In the genomic region with DNA sequence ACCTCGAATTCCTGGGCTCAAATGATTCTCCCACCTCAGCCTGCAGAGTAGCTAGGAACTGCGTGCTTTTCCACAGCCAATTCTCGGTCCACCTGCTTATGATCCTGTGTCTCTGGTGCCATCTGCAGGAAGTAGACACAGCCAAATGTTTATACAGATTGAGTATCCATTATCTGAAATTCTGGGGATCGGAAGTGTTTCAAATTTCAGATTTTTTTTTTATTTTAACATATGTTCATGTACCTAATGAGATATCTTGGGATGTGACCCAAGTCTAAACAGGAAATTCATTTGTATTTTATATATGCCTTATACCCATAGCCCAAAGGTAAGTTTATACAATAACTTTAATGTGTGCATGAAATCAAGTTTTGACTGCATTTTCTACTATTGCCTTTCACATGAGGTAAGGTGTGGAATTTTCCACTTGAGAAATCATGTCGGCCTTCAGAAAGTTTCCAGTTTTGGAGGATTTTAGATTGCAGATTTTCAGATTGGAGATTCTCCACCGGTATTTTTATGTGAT, we compare ENCODE assay signal across 8 cellular contexts.
DNase-seq lines count a peak whose midpoint lies in the region; ATAC-seq, FAIRE-seq and TF ChIP-seq lines count a peak whose summit lies in the region.

No MANE protein-coding gene starts in this region.

- H3K36me3 Mint-ChIP-seq in T-helper 2 cell treated with Interferon-gamma antibody and Interleukin-4, amounts not matched to agents 5 μg/mL and 100 μg/mL, for 36 hours (ENCODE audit: low read depth), result no peaks in the 10 kb centered on the region

- peak; percentile 11 for DNase-seq in NCI-H146 (lab: John Stamatoyannopoulos, UW)
- no peak for DNase-seq in NCI-H146 treated with DMSO at 0.1 percent for 48 hours (lab: John Stamatoyannopoulos, UW; ENCODE audit: unreplicated experiment)
- DNase-seq in T-helper 2 cell treated with Interferon-gamma antibody and Interleukin-4, amounts not matched to agents 5 μg/mL and 100 μg/mL, for 36 hours (ENCODE audit: low spot score), result no peak
- DNase-seq in frontal cortex (ENCODE audit: low spot score in 2 of 2), result peak in 1 of 2 donors; percentile 50
- no peak for DNase-seq in sigmoid colon
- DNase-seq in middle frontal gyrus (ENCODE audit: extremely low spot score, low spot score), result no peak

- TF ChIP-seq POLR2A in sigmoid colon (IDR thresholded peaks at IDR 0.05), result no peak

- peak; percentile 91 for TF ChIP-seq RAD21 in Ishikawa (IDR thresholded peaks at IDR 0.05; ENCODE audit: low read depth)

- H3K4me1 Mint-ChIP-seq in T-helper 2 cell treated with Interferon-gamma antibody and Interleukin-4, amounts not matched to agents 5 μg/mL and 100 μg/mL, for 36 hours (ENCODE audit: low read depth), result peaks cover 5% of the 10 kb centered on the region

- intact Hi-C loops in sigmoid colon (cut with DNase I), result no loop called here

- no peaks in the 10 kb centered on the region for H3K4me1 ChIP-seq in sigmoid colon

- FAIRE-seq in frontal cortex (lab: Jason Lieb, UNC), result peak; percentile 3

- no peaks in the 10 kb centered on the region for H3K36me3 ChIP-seq in sigmoid colon

- TF ChIP-seq EP300 in Ishikawa (IDR thresholded peaks at IDR 0.05; ENCODE audit: borderline replicate concordance) (no peak), sigmoid colon (IDR thresholded peaks at IDR 0.05) (no peak)

- H3K9me3 ChIP-seq in sigmoid colon, result no peaks in the 10 kb centered on the region

- peaks cover 79% of the 10 kb centered on the region for H3K27me3 Mint-ChIP-seq in T-helper 2 cell treated with Interferon-gamma antibody and Interleukin-4, amounts not matched to agents 5 μg/mL and 100 μg/mL, for 36 hours (ENCODE audit: low read depth)

- no peak overlapping the region for H3K27ac Mint-ChIP-seq in T-helper 2 cell treated with Interferon-gamma antibody and Interleukin-4, amounts not matched to agents 5 μg/mL and 100 μg/mL, for 36 hours

- no peaks in the 10 kb centered on the region for H3K9me3 Mint-ChIP-seq in T-helper 2 cell treated with Interferon-gamma antibody and Interleukin-4, amounts not matched to agents 5 μg/mL and 100 μg/mL, for 36 hours

- no peak for ATAC-seq in HG03354 (IDR thresholded peaks at IDR 0.05; ENCODE audit: poor library complexity, severe bottlenecking, unreplicated experiment)

- 34 to 51% methylated on average over 6 of the region's 6 CpGs for WGBS in sigmoid colon, 2 donors

- no peak overlapping the region for H3K4me3 ChIP-seq in sigmoid colon

- peak overlapping the region; percentile 54 for H3K4me3 Mint-ChIP-seq in T-helper 2 cell treated with Interferon-gamma antibody and Interleukin-4, amounts not matched to agents 5 μg/mL and 100 μg/mL, for 36 hours

- H3K27ac ChIP-seq in sigmoid colon, result no peak overlapping the region

- no peaks in the 10 kb centered on the region for H3K27me3 ChIP-seq in sigmoid colon

- peak in 3 of 4 experiments; percentile 12 to 25 (median 24) for TF ChIP-seq CTCF in sigmoid colon (IDR thresholded peaks at IDR 0.05)

TF ChIP-seq in Ishikawa, 13 proteins besides CTCF, POLR2A, EP300 and RAD21:
- TF ChIP-seq TAF1 (IDR thresholded peaks at IDR 0.05; ENCODE audit: low read depth), result no peak
- TF ChIP-seq CREB1 (IDR thresholded peaks at IDR 0.05; ENCODE audit: low read depth), result no peak
- TF ChIP-seq TEAD4 (IDR thresholded peaks at IDR 0.05), result peak; percentile 19; the same call in 1 of the 2 replicates
- no peak for TF ChIP-seq CEBPB (IDR thresholded peaks at IDR 0.05)
- peak; percentile 22; the same call in 1 of the 2 replicates for TF ChIP-seq MAX (IDR thresholded peaks at IDR 0.05)
- TF ChIP-seq NFIC (IDR thresholded peaks at IDR 0.05), result peak; percentile 8; the same call in 1 of the 2 replicates
